Comparison of ENCODE assay signal across 29 cellular contexts in the genomic region with DNA sequence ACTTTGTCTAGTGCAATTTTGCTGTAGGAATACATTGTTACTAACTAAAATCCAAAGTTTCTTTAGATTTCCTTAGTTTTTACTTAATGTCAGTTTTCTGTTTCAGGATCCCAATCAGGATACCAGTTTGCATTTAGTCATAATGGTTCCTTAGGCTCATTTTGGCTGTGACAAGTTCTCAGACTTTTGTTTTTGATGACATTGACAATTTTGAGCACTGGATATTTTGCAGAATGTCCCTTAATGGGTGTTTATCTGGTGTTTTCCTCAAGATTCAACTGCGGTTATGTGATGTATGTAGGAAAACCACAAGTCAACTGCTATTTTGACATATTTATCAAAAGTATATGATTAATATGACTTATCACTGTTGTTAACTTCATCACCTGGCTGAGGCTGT.
"Had no signal": no experiment of that assay in that cellular context is flagged by ENCODE, and none has a peak within 500 bp of the region (broad histone marks: within the 10 kb centered on the region; RNA-seq: fewer than 3 reads in every experiment).

No MANE protein-coding gene starts in this region.

- FAIRE-seq: bronchial epithelial cell, TTC549 had no signal

- ATAC-seq: activated CD8-positive, alpha-beta memory T cell treated with anti-CD3 and anti-CD28 coated beads, Interleukin-2, amount 10 ng/mL, durations not matched to agents 7 days and 5 days; activated CD8-positive, alpha-beta T cell treated with anti-CD3 and anti-CD28 coated beads, Interleukin-2, amount 10 ng/mL, durations not matched to agents 7 days and 5 days; activated naive CD8-positive, alpha-beta T cell treated with anti-CD3 and anti-CD28 coated beads, Interleukin-2, amount 50 U/mL, for 24 hours had no signal

- H3K4me1 ChIP-seq: ascending aorta had no signal

- H3K4me3 ChIP-seq: ascending aorta, cardiac muscle cell had no signal

- H3K9me3 ChIP-seq: ascending aorta had no signal

- H3K27me3 ChIP-seq: ascending aorta, cardiac muscle cell had no signal

- H3K36me3 ChIP-seq: ascending aorta, cardiac muscle cell had no signal

- H3K27ac ChIP-seq: ascending aorta, cardiac muscle cell, VCaP had no signal

- DNase-seq: activated B cell treated with CpG ODN at 0.5 μM for 24 hours; activated CD4-positive, alpha-beta memory T cell treated with anti-CD3 and anti-CD28 coated beads, Interleukin-2, amount 10 ng/mL, durations not matched to agents 7 days and 5 days; activated CD4-positive, alpha-beta T cell treated with anti-CD3 and anti-CD28 coated beads for 4 hours; activated CD4-positive, alpha-beta T cell treated with anti-CD3 and anti-CD28 coated beads, Interleukin-2, amount 10 ng/mL, durations not matched to agents 7 days and 5 days; activated CD4-positive, alpha-beta T cell treated with anti-CD3 and anti-CD28 coated beads, Interleukin-2, amount 50 U/mL, for 48 hours; activated CD4-positive, CD25-positive, alpha-beta regulatory T cell treated with anti-CD3 and anti-CD28 coated beads, Interleukin-2, amount 50 U/mL, for 72 hours; activated CD8-positive, alpha-beta memory T cell treated with anti-CD3 and anti-CD28 coated beads for 24 hours; activated CD8-positive, alpha-beta memory T cell treated with anti-CD3 and anti-CD28 coated beads, Interleukin-2, amount 10 ng/mL, durations not matched to agents 7 days and 5 days; activated CD8-positive, alpha-beta memory T cell treated with anti-CD3 and anti-CD28 coated beads, Interleukin-2, amount 50 U/mL, for 48 hours; activated CD8-positive, alpha-beta T cell treated with anti-CD3 and anti-CD28 coated beads, Interleukin-2, amount 10 ng/mL, durations not matched to agents 7 days and 5 days; activated effector memory CD4-positive, alpha-beta T cell treated with Interleukin-2 at 50 U/mL for 16 hours; activated gamma-delta T cell; activated naive CD4-positive, alpha-beta T cell treated with anti-CD3 and anti-CD28 coated beads, Interleukin-2, amount 10 ng/mL, durations not matched to agents 7 days and 5 days; activated naive CD4-positive, alpha-beta T cell treated with Interleukin-2 at 50 U/mL for 16 hours; activated naive CD8-positive, alpha-beta T cell treated with anti-CD3 and anti-CD28 coated beads, Interleukin-2, amount 10 ng/mL, durations not matched to agents 7 days and 5 days; activated naive CD8-positive, alpha-beta T cell treated with anti-CD3 and anti-CD28 coated beads, Interleukin-2, amount 50 U/mL, for 24 hours; activated T-cell treated with anti-CD3 and anti-CD28 coated beads, Interleukin-2, amount 50 U/mL, for 24 hours; activated T-cell treated with anti-CD3 and anti-CD28 coated beads, Interleukin-2, amount 50 U/mL, for 48 hours; amygdala; anterior cingulate cortex; caudate nucleus; cerebellar nuclear complex; T-helper 2 cell; T-helper 9 cell had no signal
